9 cellular contexts compared by ENCODE assay signal in genomic region chr16:17468611-17469010, GRCh38. TPM values are rescaled to one million over a fixed set of nuclear protein-coding genes. Genes with fewer than 3 reads are reported as not detected.
DNase-seq lines count a peak whose midpoint lies in the region; TF ChIP-seq lines count a peak whose summit lies in the region.
"Had no signal": no experiment of that assay in that cellular context is flagged by ENCODE, and none has a peak within 500 bp of the region (broad histone marks: within the 10 kb centered on the region; RNA-seq: fewer than 3 reads in every experiment).

No MANE protein-coding gene starts in this region.

- H3K4me1 ChIP-seq in Peyer's patch = peaks cover 0 to 42% (median 17%) of the 10 kb centered on the region in 4 donors

- peak overlapping the region in 1 of 4 donors; percentile 75 for H3K27ac ChIP-seq in Peyer's patch

- no peaks in the 10 kb centered on the region for H3K36me3 ChIP-seq in Peyer's patch

- H3K27me3 ChIP-seq in Peyer's patch = no peaks in the 10 kb centered on the region

- no peak for DNase-seq in GM12864 (ENCODE audit: low read depth)
- no peak for DNase-seq in Peyer's patch
- no peak for DNase-seq in foreskin fibroblast
- DNase-seq in skeletal muscle cell (ENCODE audit: low read depth) = no peak
- DNase-seq in NOMO-1 treated with dmso at 0.1 percent for 144 hours (lab: John Stamatoyannopoulos, UW; ENCODE audit: unreplicated experiment) = no peak
- DNase-seq in COLO668 (lab: John Stamatoyannopoulos, UW; ENCODE audit: unreplicated experiment) = no peak
- no peak for DNase-seq in inferior parietal cortex (ENCODE audit: extremely low spot score)
- no peak for DNase-seq in GM13976 (ENCODE audit: low spot score)
- DNase-seq: central memory CD4-positive, alpha-beta T cell had no signal

- no peaks in the 10 kb centered on the region for H3K9me3 ChIP-seq in Peyer's patch

- no peak for TF ChIP-seq CTCF in GM12864 (IDR thresholded peaks at IDR 0.05; ENCODE audit: low read depth, low read length, missing control alignments)
- TF ChIP-seq CTCF in Peyer's patch (IDR thresholded peaks at IDR 0.05) = no peak
- TF ChIP-seq CTCF in foreskin fibroblast (IDR thresholded peaks at IDR 0.05; ENCODE audit: low read depth, low read length) = no peak
- TF ChIP-seq CTCF in GM13976 (IDR thresholded peaks at IDR 0.05; ENCODE audit: borderline replicate concordance, control extremely low read depth, extremely low read depth, insufficient read depth, missing control alignments) = no peak

- TF ChIP-seq POLR2A in Peyer's patch (IDR thresholded peaks at IDR 0.05) = no peak

- in situ Hi-C loops in GM13976 (cut with MboI; ENCODE audit: low sequenced_read_pairs, unreplicated experiment) = loop anchor here (25.0 kb wide), 2 partner anchors 431 to 606 kb away; no protein-coding TSS in a partner anchor

- peak overlapping the region; percentile 66 for H3K4me3 ChIP-seq in GM12864 (ENCODE audit: low read depth, low read length)
- peak overlapping the region in 3 of 4 donors; percentile 77 to 90 (median 87) for H3K4me3 ChIP-seq in Peyer's patch
- peak overlapping the region; percentile 61 to 84 for H3K4me3 ChIP-seq in foreskin fibroblast (ENCODE audit: low read depth in 1 of 2, low read length in 2 of 2)
- H3K4me3 ChIP-seq in skeletal muscle cell (ENCODE audit: low read depth, low read length) = peak overlapping the region; percentile 91

RNA-seq across cellular contexts. Expression of gene XYLT1, which starts 2.1 kb away (rescaled TPM):
- total RNA-seq in Peyer's patch = 10 to 100 TPM; 18.7 to 42.1 (median 37.7) TPM
